ENCODE assay signal across 19 cellular contexts in the genomic region with DNA sequence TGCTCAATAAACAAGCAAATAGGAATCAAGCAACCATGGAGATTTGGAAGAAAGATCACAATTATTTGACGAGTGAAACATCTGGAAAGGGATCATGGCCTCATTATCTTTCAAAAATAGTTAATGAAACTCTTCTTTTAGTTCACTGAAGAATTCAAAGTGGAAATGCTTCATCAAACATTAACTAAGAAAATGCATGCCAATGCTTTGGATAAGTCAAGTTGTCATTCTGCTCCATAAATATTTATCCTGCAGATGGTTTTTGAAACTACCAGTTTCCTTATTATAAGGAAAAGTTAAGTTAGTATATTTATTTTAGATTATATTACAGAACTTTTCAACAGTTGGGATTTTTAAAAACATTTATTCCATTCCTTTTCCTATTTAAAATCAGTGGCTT.
"Had no signal": no experiment of that assay in that cellular context is flagged by ENCODE, and none has a peak within 500 bp of the region (broad histone marks: within the 10 kb centered on the region; RNA-seq: fewer than 3 reads in every experiment).

No MANE protein-coding gene starts in this region.

- H3K9me3 ChIP-seq: MG63 had no signal

- H3K36me3 ChIP-seq: MG63 had no signal

- DNase-seq: IMR-90, Karpas-422, KG1, MG63, NCI-H1092, NCI-H1105 treated with DMSO at 0.1 percent for 48 hours, NCI-H1417 treated with DMSO at 0.1 percent for 48 hours, NCI-H146, NCI-H1694 treated with DMSO at 0.1 percent for 48 hours, NCI-H1930, NCI-H2081, NCI-H2107, NCI-H2227 treated with DMSO at 0.1 percent for 48 hours, NCI-H524, NCI-H526 treated with DMSO at 0.1 percent for 48 hours, NCI-H748 treated with DMSO at 0.1 percent for 48 hours, SHP77 had no signal

- H3K4me3 ChIP-seq: MG63 had no signal

- ATAC-seq: SK-N-SH treated with all-trans-retinoic acid at 6 μM for 48 hours had no signal

- H3K27ac ChIP-seq: RWPE1 had no signal

- H3K27me3 ChIP-seq: MG63 had no signal
